ENCODE assay signal across 25 cellular contexts in the genomic region with DNA sequence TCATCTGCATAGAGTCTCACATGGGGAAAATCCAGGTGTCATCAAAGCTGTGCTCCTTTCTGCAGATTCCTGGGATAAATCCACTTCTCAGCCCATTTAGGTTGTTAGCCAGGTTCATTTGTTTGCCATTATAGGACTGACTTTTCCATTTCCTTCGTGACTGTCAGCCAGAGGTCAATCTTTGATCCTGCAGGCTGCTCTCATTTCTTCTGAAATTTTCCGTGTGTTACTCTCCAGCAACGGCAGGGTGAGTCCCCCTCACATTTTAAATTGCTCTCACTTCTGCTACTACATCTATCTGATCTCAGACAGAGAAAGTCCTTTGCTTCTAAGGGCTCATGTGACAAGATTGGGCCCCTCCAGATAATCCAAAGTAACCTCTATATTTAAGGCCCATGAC.
DNase-seq lines count a peak whose midpoint lies in the region; ATAC-seq, FAIRE-seq and TF ChIP-seq lines count a peak whose summit lies in the region.
"Had no signal": no experiment of that assay in that cellular context is flagged by ENCODE, and none has a peak within 500 bp of the region (broad histone marks: within the 10 kb centered on the region; RNA-seq: fewer than 3 reads in every experiment).

No MANE protein-coding gene starts in this region.

- H3K36me3 Mint-ChIP-seq in H9 (ENCODE audit: insufficient read depth in 1 of 3, low read depth in 3 of 3) (no peaks in the 10 kb centered on the region), WTC11 (no peaks in the 10 kb centered on the region)
- H3K36me3 Mint-ChIP-seq in activated naive CD4-positive, alpha-beta T cell treated with anti-CD3 and anti-CD28 coated beads for 36 hours (ENCODE audit: low read depth) = no peaks in the 10 kb centered on the region

- FAIRE-seq in GM12891 (lab: Jason Lieb, UNC) = no peak

- no peak for DNase-seq in GM12891 (ENCODE audit: insufficient read length, low spot score)
- no peak for DNase-seq in H9
- no peak for DNase-seq in WTC11 (ENCODE audit: low spot score)
- DNase-seq in mesenchymal stem cell = no peak
- DNase-seq in NCI-H1417 treated with DMSO at 0.1 percent for 48 hours (lab: John Stamatoyannopoulos, UW) = no peak
- DNase-seq in heart right ventricle = no peak
- no peak for DNase-seq in activated naive CD4-positive, alpha-beta T cell treated with anti-CD3 and anti-CD28 coated beads for 36 hours
- DNase-seq: activated CD4-positive, CD25-positive, alpha-beta regulatory T cell; activated CD8-positive, alpha-beta T cell treated with anti-CD3 and anti-CD28 coated beads, Interleukin-2, amount 10 ng/mL, durations not matched to agents 7 days and 5 days; activated naive CD4-positive, alpha-beta T cell treated with anti-CD3 and anti-CD28 coated beads, Interleukin-2, amount 50 U/mL, for 16 hours; activated T-cell treated with anti-CD3 and anti-CD28 coated beads, Interleukin-2, amount 50 U/mL, for 1 hour; CD4-positive, alpha-beta T cell; esophagus squamous epithelium; GF-D8; left ventricle myocardium inferior; NCI-H146; NCI-H345; nucleus accumbens; stimulated activated CD4-positive, alpha-beta T cell treated with anti-CD3 and anti-CD28 coated beads, Interleukin-4, amount 100 ng/mL, for 1 hour; stimulated activated naive CD8-positive, alpha-beta T cell treated with anti-CD3 and anti-CD28 coated beads, Interleukin-15, amount 100 ng/mL, for 72 hours; T1000 had no signal

- H3K4me1 ChIP-seq in H9 (ENCODE audit: insufficient read depth, low read length) (0 out of 2 replicates have a peak, but pooled peaks cover 2% of the 10 kb centered on the region), mesenchymal stem cell (ENCODE audit: control insufficient read depth, insufficient read depth, low read depth, low read length) (no peaks in the 10 kb centered on the region), heart right ventricle (no peaks in the 10 kb centered on the region)
- H3K4me1 ChIP-seq: ascending aorta, esophagus squamous epithelium, left ventricle myocardium inferior, tibial nerve had no signal

- H4K8ac ChIP-seq in H9 (replicated peaks; ENCODE audit: insufficient read length, low read depth, low read length) = no peak overlapping the region
- peak overlapping the region; percentile 12 for H4K8ac ChIP-seq in mesenchymal stem cell (ENCODE audit: low read length)

- TF ChIP-seq POLR2A in GM12891 (IDR thresholded peaks at IDR 0.05; ENCODE audit: low read depth, low read length) = no peak

- no peak overlapping the region for H3K14ac ChIP-seq in H9 (ENCODE audit: insufficient read depth, low read length)
- no peak overlapping the region for H3K14ac ChIP-seq in mesenchymal stem cell (ENCODE audit: low read length in 2 of 2)

- H2AFZ ChIP-seq in H9 (ENCODE audit: low read length) (peak overlapping the region; percentile 80), mesenchymal stem cell (ENCODE audit: low read depth, low read length) (peak overlapping the region; percentile 51)

- ATAC-seq in WTC11 (peak; percentile 32), heart right ventricle (no peak), GM21390 (IDR thresholded peaks at IDR 0.05; ENCODE audit: unreplicated experiment) (no peak)
- ATAC-seq: activated CD8-positive, alpha-beta T cell treated with anti-CD3 and anti-CD28 coated beads, Interleukin-2, amount 10 ng/mL, durations not matched to agents 7 days and 5 days; stimulated activated naive CD8-positive, alpha-beta T cell treated with anti-CD3 and anti-CD28 coated beads, Interleukin-15, amount 100 ng/mL, for 72 hours had no signal

- H2BK120ac ChIP-seq in H9 (ENCODE audit: low read depth, low read length, poor library complexity, severe bottlenecking) = no peak overlapping the region
- H2BK120ac ChIP-seq in mesenchymal stem cell (ENCODE audit: low read depth, low read length) = peak overlapping the region; percentile 15

- H3K79me2 ChIP-seq in H9 (ENCODE audit: insufficient read depth, low read length) = no peaks in the 10 kb centered on the region

- H3K4me3 ChIP-seq in mesenchymal stem cell (ENCODE audit: insufficient read depth in 1 of 2, low read depth in 1 of 2, low read length in 2 of 2) (no peak overlapping the region), heart right ventricle (no peak overlapping the region)
- H3K4me3 ChIP-seq: ascending aorta, esophagus squamous epithelium, left ventricle myocardium inferior, tibial nerve had no signal

- H3K27ac ChIP-seq in H9 (ENCODE audit: insufficient read length, low read depth, low read length) (no peak overlapping the region), mesenchymal stem cell (ENCODE audit: low read length, poor library complexity, severe bottlenecking) (no peak overlapping the region), heart right ventricle (no peak overlapping the region)
- H3K27ac ChIP-seq: ascending aorta, esophagus squamous epithelium, left ventricle myocardium inferior, tibial nerve had no signal

- H3K36me3 ChIP-seq in mesenchymal stem cell (ENCODE audit: control insufficient read depth in 1 of 2, insufficient read depth in 2 of 2, low read depth in 1 of 2, low read length in 2 of 2) (no peaks in the 10 kb centered on the region), heart right ventricle (no peaks in the 10 kb centered on the region)
- H3K36me3 ChIP-seq: ascending aorta, esophagus squamous epithelium, left ventricle myocardium inferior, tibial nerve had no signal

- intact Hi-C loops in heart right ventricle (cut with DNase I) = loop anchor here in 2 of 10 donors (10.0 kb wide), 2 partner anchors 60 kb away; no protein-coding TSS in a partner anchor
- intact Hi-C loops in activated naive CD4-positive, alpha-beta T cell treated with anti-CD3 and anti-CD28 coated beads for 36 hours (cut with micrococcal nuclease) = no loop called here

- CTCF ChIA-PET in WTC11 (lab: Charles Lee) = no interaction called here
- CTCF ChIA-PET in activated naive CD4-positive, alpha-beta T cell treated with anti-CD3 and anti-CD28 coated beads for 36 hours (lab: Charles Lee) = no interaction called here

- H4K5ac ChIP-seq in H9 (ENCODE audit: insufficient read length, low read depth, low read length) = no peak overlapping the region

- no peak overlapping the region for H3T11ph ChIP-seq in H9 (ENCODE audit: low read length)

- H3K9me3 ChIP-seq in H9 (ENCODE audit: control insufficient read depth, low read depth, low read length) (no peaks in the 10 kb centered on the region), mesenchymal stem cell (ENCODE audit: control insufficient read depth, low read length) (no peaks in the 10 kb centered on the region), heart right ventricle (no peaks in the 10 kb centered on the region)
- H3K9me3 ChIP-seq: ascending aorta, esophagus squamous epithelium, left ventricle myocardium inferior, tibial nerve had no signal

- H3K9me3 Mint-ChIP-seq in H9 (no peaks in the 10 kb centered on the region), WTC11 (peaks cover 4% of the 10 kb centered on the region; the same call in 1 of the 2 replicates)
- no peaks in the 10 kb centered on the region for H3K9me3 Mint-ChIP-seq in activated naive CD4-positive, alpha-beta T cell treated with anti-CD3 and anti-CD28 coated beads for 36 hours
- H3K9me3 Mint-ChIP-seq: CD4-positive, alpha-beta T cell; central memory CD8-positive, alpha-beta T cell; stimulated activated naive CD8-positive, alpha-beta T cell treated with anti-CD3 and anti-CD28 coated beads, Interleukin-15, amount 100 ng/mL, for 72 hours had no signal

- no peak overlapping the region for H4K91ac ChIP-seq in H9 (ENCODE audit: insufficient read length, low read depth, low read length)
- H4K91ac ChIP-seq in mesenchymal stem cell (ENCODE audit: low read length) = no peak overlapping the region

- H3K4me1 Mint-ChIP-seq in H9 (peaks cover 3 to 9% of the 10 kb centered on the region in 2 experiments; a peak in 3 of 4 replicates), WTC11 (peaks cover 4% of the 10 kb centered on the region)
- no peaks in the 10 kb centered on the region for H3K4me1 Mint-ChIP-seq in activated naive CD4-positive, alpha-beta T cell treated with anti-CD3 and anti-CD28 coated beads for 36 hours (ENCODE audit: low read depth)
- H3K4me1 Mint-ChIP-seq: central memory CD8-positive, alpha-beta T cell; stimulated activated naive CD8-positive, alpha-beta T cell treated with anti-CD3 and anti-CD28 coated beads, Interleukin-15, amount 100 ng/mL, for 72 hours had no signal

- TF ChIP-seq CTCF in H9 (conservative IDR thresholded peaks at IDR 0.05) (no peak), WTC11 (IDR thresholded peaks at IDR 0.05) (no peak), heart right ventricle (IDR thresholded peaks at IDR 0.05) (no peak)

- H3K56ac ChIP-seq in H9 (ENCODE audit: insufficient read length, low read depth, low read length) = no peak overlapping the region

- H3K18ac ChIP-seq in H9 (ENCODE audit: insufficient read length, low read depth, low read length) (no peak overlapping the region), mesenchymal stem cell (ENCODE audit: low read depth in 1 of 2, low read length in 2 of 2) (no peak overlapping the region)

- H3K27me3 ChIP-seq in H9 (ENCODE audit: insufficient read depth, low read length) (no peaks in the 10 kb centered on the region), mesenchymal stem cell (ENCODE audit: control insufficient read depth in 1 of 2, insufficient read depth in 1 of 2, low read length in 2 of 2) (no peaks in the 10 kb centered on the region), heart right ventricle (no peaks in the 10 kb centered on the region)
- H3K27me3 ChIP-seq: ascending aorta, esophagus squamous epithelium, tibial nerve had no signal

- WGBS in H9 (ENCODE audit: extremely low coverage, insufficient read length, low lambda C conversion rate) = no CpG with 5 or more reads among the region's 3 CpGs
- whole genome bisulfite sequencing in mesenchymal stem cell = 30% methylated on average over 3 of the region's 3 CpGs
- WGBS in heart right ventricle, 2 donors = 35 to 36% methylated on average over 3 of the region's 3 CpGs

- H3K27me3 Mint-ChIP-seq in H9 (ENCODE audit: low read depth) (no peaks in the 10 kb centered on the region), WTC11 (ENCODE audit: low read depth) (peaks cover 7% of the 10 kb centered on the region; the same call in 1 of the 2 replicates)
- H3K27me3 Mint-ChIP-seq in activated naive CD4-positive, alpha-beta T cell treated with anti-CD3 and anti-CD28 coated beads for 36 hours (ENCODE audit: low read depth) = peaks cover 8% of the 10 kb centered on the region

- H3K4ac ChIP-seq in H9 (ENCODE audit: low read depth, low read length) (no peak overlapping the region), mesenchymal stem cell (ENCODE audit: low read depth in 1 of 2, low read length in 2 of 2) (no peak overlapping the region)

- no peaks in the 10 kb centered on the region for H4K20me1 ChIP-seq in H9 (ENCODE audit: control insufficient read depth, insufficient read depth, insufficient read length)

- H2BK12ac ChIP-seq in H9 (ENCODE audit: insufficient read length, low read depth, low read length) = no peak overlapping the region
- no peak overlapping the region for H2BK12ac ChIP-seq in mesenchymal stem cell (ENCODE audit: low read length in 2 of 2)

- POLR2A ChIA-PET in WTC11 (lab: Charles Lee) = no interaction called here

- H3K4me2 ChIP-seq in H9 (ENCODE audit: insufficient read depth, insufficient read length, low read length) = no peak overlapping the region
- H3K4me2 ChIP-seq in mesenchymal stem cell (ENCODE audit: low read length, poor library complexity, severe bottlenecking) = no peak overlapping the region

- H3K23me2 ChIP-seq in H9 (ENCODE audit: insufficient read length, low read depth, low read length, poor library complexity, severe bottlenecking) = no peaks in the 10 kb centered on the region

- no peak overlapping the region for H2AK5ac ChIP-seq in H9 (ENCODE audit: insufficient read length, low read length)
- no peak overlapping the region for H2AK5ac ChIP-seq in mesenchymal stem cell (ENCODE audit: low read length, severe bottlenecking)

- H3K23ac ChIP-seq in H9 (ENCODE audit: insufficient read length, low read depth, low read length) = no peak overlapping the region
- H3K23ac ChIP-seq in mesenchymal stem cell (ENCODE audit: low read length in 2 of 2) = no peak overlapping the region

- H2BK5ac ChIP-seq in H9 (ENCODE audit: insufficient read length, low read length) = no peak overlapping the region
- H2BK5ac ChIP-seq in mesenchymal stem cell (ENCODE audit: low read depth, low read length, poor library complexity, severe bottlenecking) = no peak overlapping the region

- no peak overlapping the region for H3K27ac Mint-ChIP-seq in H9
- H3K27ac Mint-ChIP-seq in WTC11 = no peak overlapping the region
- no peak overlapping the region for H3K27ac Mint-ChIP-seq in activated naive CD4-positive, alpha-beta T cell treated with anti-CD3 and anti-CD28 coated beads for 36 hours
- H3K27ac Mint-ChIP-seq: activated CD8-positive, alpha-beta T cell treated with anti-CD3 and anti-CD28 coated beads, Interleukin-2, amount 10 ng/mL, durations not matched to agents 7 days and 5 days; CD4-positive, alpha-beta T cell; stimulated activated naive CD8-positive, alpha-beta T cell treated with anti-CD3 and anti-CD28 coated beads, Interleukin-15, amount 100 ng/mL, for 72 hours had no signal

- no peak overlapping the region for H3K4me3 Mint-ChIP-seq in H9
- H3K4me3 Mint-ChIP-seq in WTC11 = no peak overlapping the region
- no peak overlapping the region for H3K4me3 Mint-ChIP-seq in activated naive CD4-positive, alpha-beta T cell treated with anti-CD3 and anti-CD28 coated beads for 36 hours
- H3K4me3 Mint-ChIP-seq: activated CD8-positive, alpha-beta T cell treated with anti-CD3 and anti-CD28 coated beads, Interleukin-2, amount 10 ng/mL, durations not matched to agents 7 days and 5 days; CD4-positive, alpha-beta T cell; central memory CD8-positive, alpha-beta T cell; stimulated activated naive CD8-positive, alpha-beta T cell treated with anti-CD3 and anti-CD28 coated beads, Interleukin-15, amount 100 ng/mL, for 72 hours had no signal

- H3K79me1 ChIP-seq in H9 (ENCODE audit: insufficient read depth, low read depth, low read length, poor library complexity, severe bottlenecking) = no peaks in the 10 kb centered on the region
- no peaks in the 10 kb centered on the region for H3K79me1 ChIP-seq in mesenchymal stem cell (replicated peaks; ENCODE audit: low read length, poor library complexity, severe bottlenecking)

- H2BK20ac ChIP-seq in H9 (ENCODE audit: low read depth, low read length, poor library complexity, severe bottlenecking) = no peak overlapping the region

- no peak overlapping the region for H2BK15ac ChIP-seq in H9 (ENCODE audit: low read depth, low read length)
- no peak overlapping the region for H2BK15ac ChIP-seq in mesenchymal stem cell (ENCODE audit: low read depth, poor library complexity, severe bottlenecking)

- H3K9ac ChIP-seq in H9 (ENCODE audit: extremely low read depth, insufficient read length, low read length) = no peak overlapping the region
- H3K9ac ChIP-seq in mesenchymal stem cell (ENCODE audit: low read length) = no peak overlapping the region
